15 cellular contexts compared by ENCODE assay signal in the genomic region with DNA sequence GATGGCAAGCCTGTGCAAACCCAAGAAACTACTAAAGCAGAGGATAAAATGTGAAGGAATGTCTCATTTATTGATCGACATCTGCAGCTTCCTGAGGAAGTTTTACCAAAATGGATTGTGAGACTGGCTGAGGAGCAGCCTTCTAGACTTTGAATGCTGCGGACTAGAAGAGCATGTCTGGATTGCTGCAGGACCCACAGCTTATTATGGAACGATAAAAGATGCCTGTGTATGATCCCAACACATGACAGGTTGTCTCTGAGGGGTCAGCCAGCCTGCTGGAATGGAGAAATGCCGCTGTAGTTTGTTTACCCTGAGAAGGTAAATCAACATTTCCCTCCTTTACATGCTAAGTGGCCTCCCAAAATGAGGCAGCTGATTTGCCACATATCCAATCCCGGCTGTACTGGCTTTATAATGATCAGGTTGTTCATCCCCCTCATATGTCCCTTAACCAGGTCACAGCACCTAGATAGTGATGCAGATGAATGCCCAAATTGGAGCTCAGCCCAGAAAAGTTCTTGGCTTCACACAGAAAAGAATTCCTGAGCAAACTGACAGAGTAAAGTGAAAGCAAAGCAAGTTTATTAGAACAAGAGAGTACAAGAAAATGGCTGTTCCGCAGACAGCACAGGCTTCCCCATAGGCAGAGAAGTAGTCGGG.
A peak's percentile ranks its signal among the peaks of the same experiment; 100 is the strongest.
DNase-seq lines count a peak whose midpoint lies in the region; ATAC-seq and TF ChIP-seq lines count a peak whose summit lies in the region.
"Had no signal": no experiment of that assay in that cellular context is flagged by ENCODE, and none has a peak within 500 bp of the region (broad histone marks: within the 10 kb centered on the region; RNA-seq: fewer than 3 reads in every experiment).

No MANE protein-coding gene starts in this region.

- H3K27ac ChIP-seq in muscle layer of duodenum (ENCODE audit: low read length), result no peak overlapping the region

- no peaks in the 10 kb centered on the region for H3K27me3 ChIP-seq in muscle layer of duodenum (ENCODE audit: low read depth, low read length)

- H3K36me3 ChIP-seq in muscle layer of duodenum (ENCODE audit: control insufficient read depth in 1 of 2, insufficient read depth in 2 of 2, low read length in 2 of 2), result no peaks in the 10 kb centered on the region

- H3K4me3 ChIP-seq in AG10803 (ENCODE audit: low read length), result no peak overlapping the region
- no peak overlapping the region for H3K4me3 ChIP-seq in fibroblast of pulmonary artery (replicated peaks; ENCODE audit: low read depth, low read length)
- H3K4me3 ChIP-seq in muscle layer of duodenum (ENCODE audit: low read depth in 1 of 2, low read length in 2 of 2), result peak overlapping the region; percentile 18 to 42
- H3K4me3 ChIP-seq: lung had no signal

- H3K4me1 ChIP-seq in muscle layer of duodenum (ENCODE audit: control insufficient read depth in 1 of 2, insufficient read depth in 2 of 2, low read length in 2 of 2), result peaks cover 0 to 7% of the 10 kb centered on the region in 2 donors

- TF ChIP-seq CTCF in AG10803 (conservative IDR thresholded peaks at IDR 0.05; ENCODE audit: low read length), result no peak
- TF ChIP-seq CTCF in fibroblast of pulmonary artery (IDR thresholded peaks at IDR 0.05; ENCODE audit: low read length, missing control alignments), result no peak

- DNase-seq in AG10803 (ENCODE audit: low read depth), result peak; percentile 13
- peak; percentile 42 for DNase-seq in fibroblast of pulmonary artery (ENCODE audit: low read depth)
- DNase-seq in T-helper 1 cell, result no peak
- no peak for DNase-seq in DMS79 treated with DMSO at 0.1 percent for 48 hours (lab: John Stamatoyannopoulos, UW)
- DNase-seq: activated CD4-positive, alpha-beta memory T cell treated with anti-CD3 and anti-CD28 coated beads for 36 hours; DMS53; hypothalamus; NCI-H1436 treated with DMSO at 0.1 percent for 48 hours; NCI-H524 treated with DMSO at 0.1 percent for 48 hours; T1000 had no signal

- peak; percentile 54 for ATAC-seq in SK-N-SH treated with all-trans-retinoic acid at 6 μM for 48 hours
- no peak for ATAC-seq in GM21786 (IDR thresholded peaks at IDR 0.05; ENCODE audit: unreplicated experiment)
- no peak for ATAC-seq in GM21825 (IDR thresholded peaks at IDR 0.05; ENCODE audit: unreplicated experiment)

- no peaks in the 10 kb centered on the region for H3K9me3 ChIP-seq in muscle layer of duodenum (ENCODE audit: control insufficient read depth in 1 of 2, low read length in 2 of 2)

TF ChIP-seq in SK-N-SH treated with all-trans-retinoic acid at 6 μM for 48 hours, 23 proteins besides CTCF, POLR2A, EP300 and RAD21:
- no peak for TF ChIP-seq SNAI2 (CRISPR knock-in tag; IDR thresholded peaks at IDR 0.05)
- no peak for TF ChIP-seq ZFP30 (CRISPR knock-in tag; IDR thresholded peaks at IDR 0.05)
- TF ChIP-seq GLIS3 (CRISPR knock-in tag; IDR thresholded peaks at IDR 0.05), result no peak
- no peak for TF ChIP-seq ZC3H10 (CRISPR knock-in tag; IDR thresholded peaks at IDR 0.05)
- no peak for TF ChIP-seq RARB (CRISPR knock-in tag; IDR thresholded peaks at IDR 0.05)
- TF ChIP-seq ISL1 (CRISPR knock-in tag; IDR thresholded peaks at IDR 0.05), result no peak
- no peak for TF ChIP-seq CSDC2 (CRISPR knock-in tag; IDR thresholded peaks at IDR 0.05)
- no peak for TF ChIP-seq PPARA (CRISPR knock-in tag; IDR thresholded peaks at IDR 0.05; ENCODE audit: borderline replicate concordance)
- TF ChIP-seq TCF4 (CRISPR knock-in tag; IDR thresholded peaks at IDR 0.05; ENCODE audit: borderline replicate concordance), result no peak
- TF ChIP-seq ZFP3 (CRISPR knock-in tag; IDR thresholded peaks at IDR 0.05), result no peak
- no peak for TF ChIP-seq OSR1 (CRISPR knock-in tag; IDR thresholded peaks at IDR 0.05)
- TF ChIP-seq ARNTL (CRISPR knock-in tag; IDR thresholded peaks at IDR 0.05; ENCODE audit: borderline replicate concordance, low read depth), result no peak
TF ChIP-seq in SK-N-SH treated with all-trans-retinoic acid at 6 μM for 48 hours: peak in this region for 0.

Comparison
In these comparisons a context has a peak if more than half of its experiments do, and no peak if none do; other contexts are left out.
1. DNase-seq: peak in AG10803 (single experiment) and fibroblast of pulmonary artery (single experiment); none in T-helper 1 cell (0 of 5) and DMS79 treated with DMSO at 0.1 percent for 48 hours (single experiment).
2. H3K4me3 ChIP-seq: peak in muscle layer of duodenum (2 of 2); none in AG10803 (single experiment) and fibroblast of pulmonary artery (single experiment).